ENCODE assay signal across 14 cellular contexts in the genomic region with DNA sequence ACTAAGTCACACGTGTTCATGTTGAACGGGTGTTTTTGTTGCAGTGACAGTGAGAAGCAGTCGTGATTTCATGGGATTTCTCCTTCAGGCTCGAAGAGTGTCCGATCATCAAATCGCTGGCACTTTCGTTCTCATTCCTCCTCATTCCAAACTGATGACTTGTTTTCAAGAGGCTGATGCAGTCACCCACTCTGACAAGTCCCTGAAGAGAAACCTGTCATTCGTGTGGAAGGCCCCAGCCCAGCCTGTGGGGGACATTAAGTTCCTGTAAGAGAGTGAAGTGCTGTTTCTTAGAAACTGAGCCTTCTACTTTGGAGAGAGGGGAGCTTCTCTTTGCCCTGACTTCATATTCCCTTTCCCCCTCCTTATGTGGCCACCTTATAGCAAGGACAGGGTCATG. TPM values are rescaled to one million over a fixed set of nuclear protein-coding genes. Genes with fewer than 3 reads are reported as not detected.
A peak's percentile ranks its signal among the peaks of the same experiment; 100 is the strongest.
DNase-seq lines count a peak whose midpoint lies in the region; ATAC-seq, FAIRE-seq and TF ChIP-seq lines count a peak whose summit lies in the region.
"Had no signal": no experiment of that assay in that cellular context is flagged by ENCODE, and none has a peak within 500 bp of the region (broad histone marks: within the 10 kb centered on the region; RNA-seq: fewer than 3 reads in every experiment).

No MANE protein-coding gene starts in this region.

- H3K27ac ChIP-seq in A549, result 0 out of 6 replicates have a peak overlapping the region, but pooled peaks of 1 of the 2 experiments have one; percentile 24
- H3K27ac ChIP-seq: vagina had no signal

- H3K9me3 ChIP-seq in A549 (no peaks in the 10 kb centered on the region), adipocyte (ENCODE audit: control insufficient read depth, low read length) (no peaks in the 10 kb centered on the region)
- H3K9me3 ChIP-seq: vagina had no signal

- H3K4me3 Mint-ChIP-seq in HFFc6, result peak overlapping the region; percentile 70; the same call in 1 of the 2 replicates

- H3K9me3 Mint-ChIP-seq in HFFc6, result no peaks in the 10 kb centered on the region

- H3K4me1 ChIP-seq in A549 (no peaks in the 10 kb centered on the region), adipocyte (ENCODE audit: control insufficient read depth, insufficient read depth, low read length) (no peaks in the 10 kb centered on the region)
- H3K4me1 ChIP-seq: vagina had no signal

- TF ChIP-seq RAD21 in A549 (conservative IDR thresholded peaks at IDR 0.05 in 1 of 2, IDR thresholded peaks at IDR 0.05 in 1 of 2), result no peak

- CTCF ChIA-PET in A549 (lab: Yijun Ruan, JAX), result interaction anchor here (0.9 kb wide), 1 partner anchor 17 kb away, joined by 3 read pairs; no protein-coding TSS in a partner anchor

- POLR2A ChIA-PET in A549 (lab: Yijun Ruan, JAX), result no interaction called here

- no peak overlapping the region for H3K9ac ChIP-seq in adipocyte (ENCODE audit: low read length)

- TF ChIP-seq POLR2A in A549 (IDR thresholded peaks at IDR 0.05; ENCODE audit: low read length), result no peak

- H3K36me3 ChIP-seq in adipocyte (ENCODE audit: control insufficient read depth, insufficient read depth, low read length, severe bottlenecking), result no peaks in the 10 kb centered on the region
- H3K36me3 ChIP-seq: vagina had no signal

- TF ChIP-seq CTCF in A549 (IDR thresholded peaks at IDR 0.05) (no peak), HFFc6 (IDR thresholded peaks at IDR 0.05) (no peak)

- peak; percentile 24 to 36; a peak in 3 of 6 replicates for ATAC-seq in A549
- ATAC-seq in HG02571 (IDR thresholded peaks at IDR 0.05; ENCODE audit: unreplicated experiment), result no peak
- ATAC-seq in HG02759 (IDR thresholded peaks at IDR 0.05; ENCODE audit: unreplicated experiment), result no peak
- no peak for ATAC-seq in GM21381 (IDR thresholded peaks at IDR 0.05; ENCODE audit: unreplicated experiment)
- ATAC-seq: left lobe of liver had no signal

- peak overlapping the region; percentile 61; the same call in 1 of the 2 replicates for H3K27ac Mint-ChIP-seq in HFFc6

- peak overlapping the region; percentile 59 for H3K4me2 ChIP-seq in A549

- peaks cover 2% of the 10 kb centered on the region; the same call in 1 of the 2 replicates for H3K27me3 Mint-ChIP-seq in HFFc6 (ENCODE audit: insufficient read depth)

- DNase-seq in A549 (ENCODE audit: low read depth in 1 of 2, low spot score in 1 of 2) (no peak), HFFc6 (peak; percentile 2), adipocyte (ENCODE audit: low read depth) (no peak), islet precursor cell (peak; percentile 85), SIG-M5 (lab: John Stamatoyannopoulos, UW) (no peak)
- DNase-seq: activated CD8-positive, alpha-beta memory T cell treated with anti-CD3 and anti-CD28 coated beads, Interleukin-2, amount 50 U/mL, for 4 hours; occipital lobe; RPMI8226 had no signal

- no peaks in the 10 kb centered on the region for H3K36me3 Mint-ChIP-seq in HFFc6 (ENCODE audit: low read depth)

- H3K4me3 ChIP-seq in A549, result no peak overlapping the region
- H3K4me3 ChIP-seq in adipocyte (ENCODE audit: low read length), result peak overlapping the region; percentile 41
- H3K4me3 ChIP-seq: vagina had no signal

- TF ChIP-seq EP300 in A549 (IDR thresholded peaks at IDR 0.05), result no peak

- H3K27me3 ChIP-seq in adipocyte (replicated peaks; ENCODE audit: control insufficient read depth, insufficient read depth, low read length), result no peaks in the 10 kb centered on the region
- H3K27me3 ChIP-seq: vagina had no signal

- WGBS in A549 (ENCODE audit: missing lambda C conversion rate), result 25% methylated on average over 8 of the region's 8 CpGs

- no peak for FAIRE-seq in A549 (lab: Jason Lieb, UNC)

- peaks cover 16% of the 10 kb centered on the region for H3K4me1 Mint-ChIP-seq in HFFc6 (ENCODE audit: low read depth)

TF ChIP-seq in A549, 52 proteins besides CTCF, POLR2A, EP300 and RAD21:
- no peak for TF ChIP-seq TP53 (CRISPR knock-in tag; IDR thresholded peaks at IDR 0.05)
- no peak for TF ChIP-seq KDM5A (IDR thresholded peaks at IDR 0.05)
- TF ChIP-seq ZC3H11A (IDR thresholded peaks at IDR 0.05), result no peak
- no peak for TF ChIP-seq CBX2 (IDR thresholded peaks at IDR 0.05; ENCODE audit: borderline replicate concordance, low read depth)
- no peak for TF ChIP-seq JUN (IDR thresholded peaks at IDR 0.05)
- no peak for TF ChIP-seq NPAS2 (CRISPR knock-in tag; IDR thresholded peaks at IDR 0.05; ENCODE audit: borderline replicate concordance)
- TF ChIP-seq, protein P1, sequence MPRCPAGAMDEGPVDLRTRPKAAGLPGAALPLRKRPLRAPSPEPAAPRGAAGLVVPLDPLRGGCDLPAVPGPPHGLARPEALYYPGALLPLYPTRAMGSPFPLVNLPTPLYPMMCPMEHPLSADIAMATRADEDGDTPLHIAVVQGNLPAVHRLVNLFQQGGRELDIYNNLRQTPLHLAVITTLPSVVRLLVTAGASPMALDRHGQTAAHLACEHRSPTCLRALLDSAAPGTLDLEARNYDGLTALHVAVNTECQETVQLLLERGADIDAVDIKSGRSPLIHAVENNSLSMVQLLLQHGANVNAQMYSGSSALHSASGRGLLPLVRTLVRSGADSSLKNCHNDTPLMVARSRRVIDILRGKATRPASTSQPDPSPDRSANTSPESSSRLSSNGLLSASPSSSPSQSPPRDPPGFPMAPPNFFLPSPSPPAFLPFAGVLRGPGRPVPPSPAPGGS (IDR thresholded peaks at IDR 0.05), result no peak
- no peak for TF ChIP-seq BHLHE40 (IDR thresholded peaks at IDR 0.05; ENCODE audit: low read depth, low read length)
- no peak for TF ChIP-seq KDM1A (IDR thresholded peaks at IDR 0.05; ENCODE audit: low read depth)
- no peak for TF ChIP-seq ESRRA (IDR thresholded peaks at IDR 0.05; ENCODE audit: borderline replicate concordance, low read length)
- TF ChIP-seq HEYL (CRISPR knock-in tag; IDR thresholded peaks at IDR 0.05), result no peak
- no peak for TF ChIP-seq CBX8 (IDR thresholded peaks at IDR 0.05)
- TF ChIP-seq FOSB (CRISPR knock-in tag; IDR thresholded peaks at IDR 0.05), result no peak

RNA-seq across cellular contexts. Expression of a gene that starts 8.0 kb away (rescaled TPM):
- polyA plus RNA-seq in A549 (2011; rRNA removed), result 0.04 and 0.05 TPM in 2 replicates
- polyA plus RNA-seq in A549 (2012; cell fraction: cytosol; rRNA removed), result 0.03 TPM in 2 replicates
- polyA plus RNA-seq in A549 (2012; cell fraction: nucleus; rRNA removed), result 0.19 and 0.20 TPM in 2 replicates
- polyA plus RNA-seq in A549 (2017; fragmentation: RNase III; extraction: RNeasy Plus Mini Kit Qiagen cat#74134 plus additional on column Dnase treatment), result not detected in 3 replicates
- polyA minus RNA-seq in A549 (2011; rRNA and poly(A)+ RNA removed), result 0.15 TPM in 1 of 2 replicates, not detected in the other
- not detected for total RNA-seq in HFFc6 (2021; fragmentation: NEBNext Ultra II Directional; extraction: Animal tissue kit (Norgen Biotek cat#: 25700))
- total RNA-seq: glomerular endothelial cell, occipital lobe had no signal

RNA-seq across cellular contexts. Expression of a gene that starts 46.8 kb away (rescaled TPM):
- polyA plus RNA-seq in A549 (2011; rRNA removed) (16.0 and 25.3 TPM in 2 replicates), A549 (2017; fragmentation: RNase III; extraction: RNeasy Plus Mini Kit Qiagen cat#74134 plus additional on column Dnase treatment) (54.7 to 65.6 TPM (median 57.8 TPM) in 3 replicates)
- 13.5 and 21.0 TPM in 2 replicates for polyA plus RNA-seq in A549 (2012; cell fraction: cytosol; rRNA removed)
- polyA plus RNA-seq in A549 (2012; cell fraction: nucleus; rRNA removed), result 3.8 and 8.6 TPM in 2 replicates
- 11.9 and 15.8 TPM in 2 replicates for polyA minus RNA-seq in A549 (2011; rRNA and poly(A)+ RNA removed)
- 10 to 100 TPM; 18.8 to 27.9 (median 21.7) TPM for total RNA-seq in HFFc6 (2021; fragmentation: NEBNext Ultra II Directional; extraction: Animal tissue kit (Norgen Biotek cat#: 25700))

Comparison
In these comparisons a context has a peak if more than half of its experiments do, and no peak if none do; other contexts are left out.
1. ATAC-seq: peak in A549 (2 of 2); none in HG02571 (single experiment), HG02759 (single experiment) and GM21381 (single experiment).
2. DNase-seq: peak in HFFc6 (single experiment) and islet precursor cell (single experiment); none in A549 (0 of 2), adipocyte (single experiment) and SIG-M5 (single experiment).